In genomic region chr13:73090116-73090811, GRCh38 we compare ENCODE assay signal across 8 cellular contexts. TPM values are rescaled to one million over a fixed set of nuclear protein-coding genes. Genes with fewer than 3 reads are reported as not detected.
DNase-seq lines count a peak whose midpoint lies in the region; ATAC-seq, FAIRE-seq and TF ChIP-seq lines count a peak whose summit lies in the region.

No MANE protein-coding gene starts in this region.

- H3K9me1 ChIP-seq in endothelial cell of umbilical vein (replicated peaks; ENCODE audit: control insufficient read depth, extremely low read depth, insufficient read depth, low read length) = no peaks in the 10 kb centered on the region

- POLR2A ChIA-PET in endothelial cell of umbilical vein (lab: Charles Lee) = interaction anchor here (0.6 kb wide), 1 partner anchor 18 kb away, joined by 3 read pairs; no protein-coding TSS in a partner anchor

- dilution Hi-C loops in endothelial cell of umbilical vein (cut with MboI; ENCODE audit: extremely low pct_ligation_motif_present, low sequenced_read_pairs) = no loop called here

- H4K20me1 ChIP-seq in endothelial cell of umbilical vein (replicated peaks; ENCODE audit: control insufficient read depth, extremely low read depth, insufficient read depth, low read length) = no peaks in the 10 kb centered on the region

- DNase-seq in AG08395 (ENCODE audit: low spot score) (peak; percentile 62), NCI-H226 (peak; percentile 88), endothelial cell of umbilical vein (ENCODE audit: low read depth, low spot score) (peak; percentile 79), occipital lobe (lab: John Stamatoyannopoulos, UW) (no peak)
- DNase-seq in effector memory CD4-positive, alpha-beta T cell = no peak
- DNase-seq in stimulated activated naive CD4-positive, alpha-beta T cell (lab: John Stamatoyannopoulos, UW) = no peak

- H3K79me2 ChIP-seq in endothelial cell of umbilical vein (ENCODE audit: control insufficient read depth, insufficient read depth, low read length) = no peaks in the 10 kb centered on the region

- peak; percentile 95 for FAIRE-seq in endothelial cell of umbilical vein (lab: Jason Lieb, UNC)

- peaks cover 10% of the 10 kb centered on the region for H3K4me1 ChIP-seq in endothelial cell of umbilical vein (ENCODE audit: control insufficient read depth, extremely low read depth, insufficient read depth, low read length)
- H3K4me1 ChIP-seq in effector memory CD4-positive, alpha-beta T cell (ENCODE audit: control insufficient read depth, insufficient read depth, low read length, poor library complexity, severe bottlenecking) = peaks cover 4% of the 10 kb centered on the region

- H3K9me3 ChIP-seq in endothelial cell of umbilical vein (replicated peaks; ENCODE audit: control insufficient read depth, insufficient read depth, low read length) = no peaks in the 10 kb centered on the region
- H3K9me3 ChIP-seq in effector memory CD4-positive, alpha-beta T cell (ENCODE audit: control insufficient read depth, low read length) = no peaks in the 10 kb centered on the region

- H2AFZ ChIP-seq in endothelial cell of umbilical vein (ENCODE audit: low read depth, low read length) = no peak overlapping the region

- intact Hi-C loops in endothelial cell of umbilical vein (cut with micrococcal nuclease) = loop anchor here (1.0 kb wide), 1 partner anchor 32 kb away; no protein-coding TSS in a partner anchor

- H3K9ac ChIP-seq in endothelial cell of umbilical vein (replicated peaks; ENCODE audit: extremely low read depth, insufficient read depth, low read length) = no peak overlapping the region

- no TSS peak for BruUV-seq in endothelial cell of umbilical vein (replicated peaks; lab: Mats Ljungman, UMichigan)

- no peak for TF ChIP-seq CTCF in endothelial cell of umbilical vein (IDR thresholded peaks at IDR 0.05; ENCODE audit: extremely low read depth in 1 of 2, insufficient read depth in 1 of 2, low read depth in 1 of 2, low read length in 2 of 2)

- no peak for TF ChIP-seq POLR2A in endothelial cell of umbilical vein (IDR thresholded peaks at IDR 0.05; ENCODE audit: low read depth, low read length)

- H3K36me3 ChIP-seq in endothelial cell of umbilical vein (ENCODE audit: control insufficient read depth in 2 of 2, extremely low read depth in 1 of 2, insufficient read depth in 2 of 2, low read length in 2 of 2) = no peaks in the 10 kb centered on the region
- H3K36me3 ChIP-seq in effector memory CD4-positive, alpha-beta T cell (ENCODE audit: control insufficient read depth, insufficient read depth, low read length) = no peaks in the 10 kb centered on the region

- H3K4me2 ChIP-seq in endothelial cell of umbilical vein (ENCODE audit: insufficient read depth, low read length) = peak overlapping the region; percentile 44

- peak; percentile 61 for ATAC-seq in GM21717 (IDR thresholded peaks at IDR 0.05; ENCODE audit: unreplicated experiment)

- H3K27me3 ChIP-seq in endothelial cell of umbilical vein (ENCODE audit: control insufficient read depth in 2 of 2, insufficient read depth in 2 of 2, low read length in 2 of 2) = no peaks in the 10 kb centered on the region
- H3K27me3 ChIP-seq in effector memory CD4-positive, alpha-beta T cell (replicated peaks; ENCODE audit: control insufficient read depth, insufficient read depth, low read length, poor library complexity, severe bottlenecking) = no peaks in the 10 kb centered on the region

- H3K27ac ChIP-seq in endothelial cell of umbilical vein (ENCODE audit: insufficient read depth, low read depth, low read length) (peak overlapping the region; percentile 48), skin epidermis (peak overlapping the region in 14 of 21 experiments; percentile 2 to 75 (median 38))
- H3K27ac ChIP-seq in effector memory CD4-positive, alpha-beta T cell (ENCODE audit: insufficient read depth, low read length, poor library complexity, severe bottlenecking) = no peak overlapping the region

- H3K4me3 ChIP-seq in endothelial cell of umbilical vein (replicated peaks in 1 of 3; ENCODE audit: insufficient read depth in 1 of 3, low read depth in 1 of 3, low read length in 3 of 3) = no peak overlapping the region
- no peak overlapping the region for H3K4me3 ChIP-seq in skin epidermis
- no peak overlapping the region for H3K4me3 ChIP-seq in effector memory CD4-positive, alpha-beta T cell (ENCODE audit: insufficient read depth, low read depth, low read length, poor library complexity, severe bottlenecking)

- CTCF ChIA-PET in endothelial cell of umbilical vein (lab: Charles Lee) = no interaction called here

TF ChIP-seq in endothelial cell of umbilical vein, 7 proteins besides CTCF, POLR2A, EP300 and RAD21:
- TF ChIP-seq MYC (IDR thresholded peaks at IDR 0.05; ENCODE audit: low read depth, low read length) (no peak), GATA2 (IDR thresholded peaks at IDR 0.05; ENCODE audit: insufficient read depth, insufficient read length, low read depth, low read length) (peak; percentile 86), EZH2 (IDR thresholded peaks at IDR 0.05; ENCODE audit: borderline replicate concordance, low read depth, low read length, severe bottlenecking) (no peak), POLR2AphosphoS5 (IDR thresholded peaks at IDR 0.05; ENCODE audit: insufficient read depth, low read depth, low read length) (peak; percentile 47), JUN (IDR thresholded peaks at IDR 0.05; ENCODE audit: borderline replicate concordance, insufficient read depth, insufficient read length, low read depth) (peak; percentile 97), FOS (IDR thresholded peaks at IDR 0.05; ENCODE audit: borderline replicate concordance, insufficient read depth, low read length) (peak; percentile 95)
- TF ChIP-seq, protein P1, sequence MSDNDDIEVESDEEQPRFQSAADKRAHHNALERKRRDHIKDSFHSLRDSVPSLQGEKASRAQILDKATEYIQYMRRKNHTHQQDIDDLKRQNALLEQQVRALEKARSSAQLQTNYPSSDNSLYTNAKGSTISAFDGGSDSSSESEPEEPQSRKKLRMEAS (IDR thresholded peaks at IDR 0.05; ENCODE audit: insufficient read depth, insufficient read length) = no peak
TF ChIP-seq in endothelial cell of umbilical vein: peak in this region for 4.

RNA-seq across cellular contexts. Expression of gene KLF5, which starts 31.5 kb away (rescaled TPM):
- total RNA-seq in endothelial cell of umbilical vein = 1.7 and 1.9 TPM in 2 replicates
- polyA plus RNA-seq in endothelial cell of umbilical vein = 3.4 and 4.0 TPM in 2 replicates
- 2.8 and 2.9 TPM in 2 replicates for polyA plus RNA-seq in endothelial cell of umbilical vein (2011; cell fraction: cytosol; rRNA removed)
- polyA plus RNA-seq in endothelial cell of umbilical vein (2011; cell fraction: nucleus; rRNA removed) = 6.2 and 6.7 TPM in 2 replicates
- polyA plus RNA-seq in endothelial cell of umbilical vein (2012) = 3.1 and 5.2 TPM in 2 replicates
- 4.5 and 4.8 TPM in 2 replicates for polyA minus RNA-seq in endothelial cell of umbilical vein
- polyA minus RNA-seq in endothelial cell of umbilical vein (2011; cell fraction: cytosol; rRNA and poly(A)+ RNA removed) = 203 TPM
- 9.9 and 13.9 TPM in 2 replicates for polyA minus RNA-seq in endothelial cell of umbilical vein (2011; cell fraction: nucleus; rRNA and poly(A)+ RNA removed)
- 2.2 TPM for total RNA-seq in occipital lobe

Comparison
In these comparisons a context has a peak if more than half of its experiments do, and no peak if none do; other contexts are left out.
1. DNase-seq: peak in AG08395 (single experiment), NCI-H226 (single experiment) and endothelial cell of umbilical vein (single experiment); none in effector memory CD4-positive, alpha-beta T cell (0 of 3), stimulated activated naive CD4-positive, alpha-beta T cell (0 of 6) and occipital lobe (single experiment).